In the genomic region with DNA sequence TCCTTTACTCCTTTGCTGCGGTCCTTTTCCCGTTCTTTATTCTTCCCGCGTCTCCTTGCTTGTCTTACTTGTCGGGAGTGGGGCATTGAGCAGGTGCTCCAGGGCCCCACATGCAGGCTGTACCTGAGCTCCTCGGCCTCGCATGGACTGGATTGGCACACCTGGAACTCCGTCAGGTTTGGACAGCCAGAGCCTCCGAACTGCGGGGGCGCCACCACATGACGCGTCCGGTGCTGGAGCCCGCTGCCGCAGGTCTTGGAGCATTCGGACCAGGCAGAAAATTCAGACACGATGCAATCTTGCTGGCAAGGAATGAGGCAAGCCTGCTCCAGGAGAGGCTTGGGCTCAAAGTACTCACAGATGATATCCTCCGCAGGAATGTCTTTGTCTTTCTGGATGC, we compare ENCODE assay signal across 26 cellular contexts.
"Had no signal": no experiment of that assay in that cellular context is flagged by ENCODE, and none has a peak within 500 bp of the region (broad histone marks: within the 10 kb centered on the region; RNA-seq: fewer than 3 reads in every experiment).

No MANE protein-coding gene starts in this region.

- H3K4me3 Mint-ChIP-seq: activated CD4-positive, alpha-beta memory T cell treated with anti-CD3 and anti-CD28 coated beads for 36 hours; activated naive CD4-positive, alpha-beta T cell treated with anti-CD3 and anti-CD28 coated beads, Interleukin-2, amount 10 ng/mL, durations not matched to agents 7 days and 5 days; activated naive CD8-positive, alpha-beta T cell treated with anti-CD3 and anti-CD28 coated beads for 36 hours; activated T-cell treated with anti-CD3 and anti-CD28 coated beads, Interleukin-2, amount 50 U/mL, for 4 hours; T-helper 17 cell had no signal

- H3K36me3 ChIP-seq: brain microvascular endothelial cell, cardiac muscle cell, SJSA1 had no signal

- H3K36me3 Mint-ChIP-seq: activated CD4-positive, alpha-beta memory T cell treated with anti-CD3 and anti-CD28 coated beads for 36 hours; activated naive CD4-positive, alpha-beta T cell treated with anti-CD3 and anti-CD28 coated beads, Interleukin-2, amount 10 ng/mL, durations not matched to agents 7 days and 5 days; activated naive CD8-positive, alpha-beta T cell treated with anti-CD3 and anti-CD28 coated beads for 36 hours had no signal

- H3K27me3 ChIP-seq: brain microvascular endothelial cell, cardiac muscle cell, SJSA1 had no signal

- H3K4me3 ChIP-seq: cardiac muscle cell, SJSA1 had no signal

- ATAC-seq: activated T-cell treated with anti-CD3 and anti-CD28 coated beads, Interleukin-2, amount 50 U/mL, for 4 hours; HepG2; SK-N-SH treated with all-trans-retinoic acid at 6 μM for 48 hours; T-helper 17 cell had no signal

- H3K27me3 Mint-ChIP-seq: activated CD4-positive, alpha-beta memory T cell treated with anti-CD3 and anti-CD28 coated beads for 36 hours; activated naive CD4-positive, alpha-beta T cell treated with anti-CD3 and anti-CD28 coated beads, Interleukin-2, amount 10 ng/mL, durations not matched to agents 7 days and 5 days; activated naive CD8-positive, alpha-beta T cell treated with anti-CD3 and anti-CD28 coated beads for 36 hours; T-helper 17 cell had no signal

- H3K4me1 Mint-ChIP-seq: activated naive CD4-positive, alpha-beta T cell treated with anti-CD3 and anti-CD28 coated beads, Interleukin-2, amount 10 ng/mL, durations not matched to agents 7 days and 5 days; activated naive CD8-positive, alpha-beta T cell treated with anti-CD3 and anti-CD28 coated beads for 36 hours; T-helper 17 cell had no signal

- H3K9me3 ChIP-seq: SJSA1 had no signal

- H3K9me3 Mint-ChIP-seq: activated CD4-positive, alpha-beta memory T cell treated with anti-CD3 and anti-CD28 coated beads for 36 hours; activated naive CD4-positive, alpha-beta T cell treated with anti-CD3 and anti-CD28 coated beads, Interleukin-2, amount 10 ng/mL, durations not matched to agents 7 days and 5 days; activated naive CD8-positive, alpha-beta T cell treated with anti-CD3 and anti-CD28 coated beads for 36 hours; activated T-cell treated with anti-CD3 and anti-CD28 coated beads, Interleukin-2, amount 50 U/mL, for 4 hours had no signal

- H3K27ac ChIP-seq: brain microvascular endothelial cell, cardiac muscle cell, KMS-11, SJSA1, VCaP had no signal

- H3K4me1 ChIP-seq: SJSA1 had no signal

- DNase-seq: activated CD4-positive, alpha-beta memory T cell treated with anti-CD3 and anti-CD28 coated beads for 36 hours; activated CD4-positive, alpha-beta T cell treated with anti-CD3 and anti-CD28 coated beads for 4 hours; activated CD8-positive, alpha-beta memory T cell treated with anti-CD3 and anti-CD28 coated beads for 24 hours; activated gamma-delta T cell treated with Interleukin-2 at 50 U/mL for 16 hours; activated naive CD4-positive, alpha-beta T cell treated with anti-CD3 and anti-CD28 coated beads, Interleukin-2, amount 10 ng/mL, durations not matched to agents 7 days and 5 days; activated naive CD8-positive, alpha-beta T cell treated with anti-CD3 and anti-CD28 coated beads for 36 hours; activated T-cell treated with anti-CD3 and anti-CD28 coated beads, Interleukin-2, amount 50 U/mL, for 4 hours; brain microvascular endothelial cell; NCI-H1092; NCI-H1417; NCI-H1930; NCI-H2171; NCI-H2227 treated with DMSO at 0.1 percent for 48 hours; NCI-H526; NCI-H82; RPMI8226; SHP77; SW 1271; T-helper 17 cell; T1000 had no signal

- H3K27ac Mint-ChIP-seq: activated CD4-positive, alpha-beta memory T cell treated with anti-CD3 and anti-CD28 coated beads for 36 hours; activated naive CD4-positive, alpha-beta T cell treated with anti-CD3 and anti-CD28 coated beads, Interleukin-2, amount 10 ng/mL, durations not matched to agents 7 days and 5 days; activated naive CD8-positive, alpha-beta T cell treated with anti-CD3 and anti-CD28 coated beads for 36 hours; T-helper 17 cell had no signal
